In the genomic region with DNA sequence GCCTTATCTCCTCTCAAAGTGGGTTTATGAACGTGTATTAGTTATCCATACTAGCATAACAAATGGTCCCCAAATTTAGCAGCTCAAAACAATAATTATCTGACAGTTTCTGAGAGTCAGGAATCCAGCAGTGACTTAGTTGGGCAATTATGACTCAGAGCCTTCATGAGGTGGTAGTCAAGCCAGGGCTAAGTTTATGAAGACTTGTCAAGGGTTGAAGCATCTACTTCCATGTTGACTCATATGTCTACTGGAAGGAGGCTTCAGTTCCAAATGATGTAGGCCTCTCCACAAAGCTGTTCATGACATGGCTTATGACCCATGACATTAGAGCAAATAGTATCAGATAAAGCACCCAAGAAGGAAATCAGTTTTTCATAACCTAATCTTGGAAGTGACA, we compare ENCODE assay signal across 11 cellular contexts.
A peak's percentile ranks its signal among the peaks of the same experiment; 100 is the strongest.
DNase-seq lines count a peak whose midpoint lies in the region; ATAC-seq and TF ChIP-seq lines count a peak whose summit lies in the region.
"Had no signal": no experiment of that assay in that cellular context is flagged by ENCODE, and none has a peak within 500 bp of the region (broad histone marks: within the 10 kb centered on the region; RNA-seq: fewer than 3 reads in every experiment).

No MANE protein-coding gene starts in this region.

- POLR2A ChIA-PET in OCI-LY7 (lab: Charles Lee) = interaction anchor here (0.7 kb wide), 1 partner anchor 39 kb away, joined by 3 read pairs; no protein-coding TSS in a partner anchor

- DNase-seq in AG09309 (ENCODE audit: low read depth) (peak; percentile 49), amniotic epithelial cell (ENCODE audit: low read depth) (peak; percentile 87), NAMALWA (ENCODE audit: low spot score) (no peak), OCI-LY7 (ENCODE audit: low spot score) (no peak), NCI-H345 treated with DMSO at 0.1 percent for 48 hours (lab: John Stamatoyannopoulos, UW; ENCODE audit: unreplicated experiment) (no peak), NCI-H1694 treated with DMSO at 0.1 percent for 48 hours (lab: John Stamatoyannopoulos, UW) (no peak)
- DNase-seq: activated CD4-positive, CD25-positive, alpha-beta regulatory T cell; NCI-H1092 treated with DMSO at 0.1 percent for 48 hours; right lobe of liver had no signal

- H3K4me1 ChIP-seq in OCI-LY7 (ENCODE audit: insufficient read depth, low read length, poor library complexity, severe bottlenecking) = no peaks in the 10 kb centered on the region

- intact Hi-C loops in OCI-LY7 (cut with micrococcal nuclease; ENCODE audit: unreplicated experiment) = no loop called here

- ATAC-seq in GM18909 (IDR thresholded peaks at IDR 0.05; ENCODE audit: poor library complexity, unreplicated experiment) = peak; percentile 76
- peak; percentile 84 for ATAC-seq in HG03095 (IDR thresholded peaks at IDR 0.05; ENCODE audit: unreplicated experiment)
- ATAC-seq: right lobe of liver had no signal

- no TSS peak for BruUV-seq in OCI-LY7 (replicated peaks; lab: Mats Ljungman, UMichigan)

- no peak overlapping the region for H2AFZ ChIP-seq in OCI-LY7 (ENCODE audit: low read length)

- no peak overlapping the region for H3K4me3 ChIP-seq in AG09309 (ENCODE audit: control insufficient read depth, low read depth, low read length)
- H3K4me3 ChIP-seq in OCI-LY7 (ENCODE audit: low read depth, low read length, poor library complexity, severe bottlenecking) = no peak overlapping the region
- H3K4me3 ChIP-seq: right lobe of liver had no signal

- H4K20me1 ChIP-seq in OCI-LY7 (ENCODE audit: insufficient read depth, low read length) = no peaks in the 10 kb centered on the region

- CTCF ChIA-PET in OCI-LY7 (lab: Charles Lee; ENCODE audit: unreplicated experiment) = no interaction called here

- H3K9me2 ChIP-seq in OCI-LY7 (ENCODE audit: insufficient read depth, low read length) = no peaks in the 10 kb centered on the region

- H3K4me2 ChIP-seq in OCI-LY7 (ENCODE audit: low read length) = no peak overlapping the region

- no peaks in the 10 kb centered on the region for H3K9me3 ChIP-seq in OCI-LY7 (ENCODE audit: low read length)
- H3K9me3 ChIP-seq: right lobe of liver had no signal

- H3K27ac ChIP-seq in OCI-LY7 (ENCODE audit: low read depth, low read length, poor library complexity, severe bottlenecking) = no peak overlapping the region
- H3K27ac ChIP-seq: right lobe of liver had no signal

- no peaks in the 10 kb centered on the region for H3K79me2 ChIP-seq in OCI-LY7 (ENCODE audit: insufficient read depth, low read depth, low read length)

- TF ChIP-seq CTCF in AG09309 (IDR thresholded peaks at IDR 0.05; ENCODE audit: control insufficient read depth, insufficient read depth, low read depth, low read length, missing control alignments) (no peak), OCI-LY7 (conservative IDR thresholded peaks at IDR 0.05; ENCODE audit: low read length) (no peak)

- H3K36me3 ChIP-seq in OCI-LY7 (ENCODE audit: insufficient read depth, low read length) = no peaks in the 10 kb centered on the region
- H3K36me3 ChIP-seq: right lobe of liver had no signal

Comparison
In these comparisons a context has a peak if more than half of its experiments do, and no peak if none do; other contexts are left out.
1. DNase-seq: peak in AG09309 (single experiment) and amniotic epithelial cell (single experiment); none in NAMALWA (single experiment), OCI-LY7 (single experiment), NCI-H345 treated with DMSO at 0.1 percent for 48 hours (single experiment) and NCI-H1694 treated with DMSO at 0.1 percent for 48 hours (single experiment).